8 cellular contexts compared by ENCODE assay signal in genomic region chr16:3235856-3236669, GRCh38.
A peak's percentile ranks its signal among the peaks of the same experiment; 100 is the strongest.
DNase-seq lines count a peak whose midpoint lies in the region; TF ChIP-seq lines count a peak whose summit lies in the region.

No MANE protein-coding gene starts in this region.

- in situ Hi-C loops in GM13976 (cut with MboI; ENCODE audit: low sequenced_read_pairs, unreplicated experiment): no loop called here

- no peak for TF ChIP-seq CTCF in GM13976 (IDR thresholded peaks at IDR 0.05; ENCODE audit: borderline replicate concordance, control extremely low read depth, extremely low read depth, insufficient read depth, missing control alignments)

- DNase-seq in GDM1 (lab: John Stamatoyannopoulos, UW): peak; percentile 42
- DNase-seq in UCSD-AML1 (lab: John Stamatoyannopoulos, UW; ENCODE audit: unreplicated experiment): peak; percentile 78
- DNase-seq in effector CD8-positive, alpha-beta T cell (lab: John Stamatoyannopoulos, UW): peak; percentile 5
- DNase-seq in retina: peak; percentile 7
- no peak for DNase-seq in NCI-H1694 (lab: John Stamatoyannopoulos, UW)
- no peak for DNase-seq in NCI-H1105 (lab: John Stamatoyannopoulos, UW)
- no peak for DNase-seq in GM13976 (ENCODE audit: low spot score)
- DNase-seq in AG08396 (ENCODE audit: low spot score): no peak

Comparison
In these comparisons a context has a peak if more than half of its experiments do, and no peak if none do; other contexts are left out.
1. DNase-seq: peak in GDM1 (single experiment), UCSD-AML1 (single experiment), effector CD8-positive, alpha-beta T cell (single experiment) and retina (single experiment); none in NCI-H1694 (single experiment), NCI-H1105 (single experiment), GM13976 (single experiment) and AG08396 (single experiment).